In genomic region chr7:128000854-128001265, GRCh38 we compare ENCODE assay signal across 12 cellular contexts. TPM values are rescaled to one million over a fixed set of nuclear protein-coding genes. Genes with fewer than 3 reads are reported as not detected.
DNase-seq lines count a peak whose midpoint lies in the region; ATAC-seq and TF ChIP-seq lines count a peak whose summit lies in the region.
"Had no signal": no experiment of that assay in that cellular context is flagged by ENCODE, and none has a peak within 500 bp of the region (broad histone marks: within the 10 kb centered on the region; RNA-seq: fewer than 3 reads in every experiment).

No MANE protein-coding gene starts in this region.

- H3K27ac ChIP-seq in gastrocnemius medialis (no peak overlapping the region), neuronal stem cell (replicated peaks; ENCODE audit: low read length) (no peak overlapping the region), WERI-Rb-1 (no peak overlapping the region)
- H3K27ac ChIP-seq: PC-9 had no signal

- H2BK5ac ChIP-seq in neuronal stem cell (ENCODE audit: low read length): no peak overlapping the region

- peak overlapping the region; percentile 3 for H3K4me3 ChIP-seq in adipocyte (ENCODE audit: low read length)
- peak overlapping the region in 1 of 4 donors; percentile 13 for H3K4me3 ChIP-seq in gastrocnemius medialis
- H3K4me3 ChIP-seq in neuronal stem cell (ENCODE audit: low read length in 2 of 2): no peak overlapping the region
- H3K4me3 ChIP-seq in WERI-Rb-1 (ENCODE audit: low read depth, low read length): no peak overlapping the region
- H3K4me3 ChIP-seq: PC-9 had no signal

- H3K4me1 ChIP-seq in adipocyte (ENCODE audit: control insufficient read depth, insufficient read depth, low read length) (peaks cover 44% of the 10 kb centered on the region), gastrocnemius medialis (peaks cover 6 to 20% of the 10 kb centered on the region in 2 donors), neuronal stem cell (ENCODE audit: control insufficient read depth in 2 of 2, insufficient read depth in 1 of 2, low read depth in 1 of 2, low read length in 2 of 2) (peaks cover 11 to 21% of the 10 kb centered on the region in 2 donors)

- no peak for TF ChIP-seq POLR2A in gastrocnemius medialis (IDR thresholded peaks at IDR 0.05)

- no peak overlapping the region for H2BK15ac ChIP-seq in neuronal stem cell (ENCODE audit: low read length)

- H3K18ac ChIP-seq in neuronal stem cell (ENCODE audit: low read length): no peak overlapping the region

- ATAC-seq in GM18907 (IDR thresholded peaks at IDR 0.05; ENCODE audit: unreplicated experiment) (peak; percentile 62), HG02870 (IDR thresholded peaks at IDR 0.05; ENCODE audit: unreplicated experiment) (peak; percentile 57), gastrocnemius medialis (peak; percentile 24 to 41), HG03280 (IDR thresholded peaks at IDR 0.05; ENCODE audit: unreplicated experiment) (no peak)

- TF ChIP-seq CTCF in gastrocnemius medialis (IDR thresholded peaks at IDR 0.05 in 4 of 5, conservative IDR thresholded peaks at IDR 0.05 in 1 of 5): no peak
- no peak for TF ChIP-seq CTCF in WERI-Rb-1 (IDR thresholded peaks at IDR 0.05; ENCODE audit: low read depth, low read length)

- H3K27me3 ChIP-seq in adipocyte (replicated peaks; ENCODE audit: control insufficient read depth, insufficient read depth, low read length) (no peaks in the 10 kb centered on the region), gastrocnemius medialis (no peaks in the 10 kb centered on the region), neuronal stem cell (ENCODE audit: control insufficient read depth in 3 of 3, insufficient read depth in 3 of 3, low read depth in 1 of 3, low read length in 3 of 3) (no peaks in the 10 kb centered on the region), WERI-Rb-1 (ENCODE audit: insufficient read depth, low read depth, severe bottlenecking) (no peaks in the 10 kb centered on the region)

- no peak for DNase-seq in adipocyte (ENCODE audit: low read depth)
- no peak for DNase-seq in gastrocnemius medialis
- DNase-seq in activated CD4-positive, alpha-beta T cell treated with anti-CD3 and anti-CD28 coated beads for 4 hours: no peak
- DNase-seq in neuronal stem cell (ENCODE audit: low spot score): no peak
- DNase-seq in WERI-Rb-1: no peak
- DNase-seq: activated CD4-positive, CD25-positive, alpha-beta regulatory T cell; DMS79 treated with DMSO at 0.1 percent for 48 hours; H7; PC-9 had no signal

- H3K4ac ChIP-seq in neuronal stem cell (ENCODE audit: low read length): no peak overlapping the region

- H3K23ac ChIP-seq in neuronal stem cell (ENCODE audit: low read depth, low read length, poor library complexity): no peak overlapping the region

- H2AFZ ChIP-seq in neuronal stem cell (ENCODE audit: low read length): no peak overlapping the region
- H2AFZ ChIP-seq: PC-9 had no signal

- no peak overlapping the region for H2AK5ac ChIP-seq in neuronal stem cell (ENCODE audit: low read depth, low read length)

- no CpG with 5 or more reads among the region's 6 CpGs for WGBS in neuronal stem cell (ENCODE audit: extremely low coverage in 2 of 2, insufficient read length in 2 of 2, insufficient replicate concordance in 1 of 2), 2 donors

- H2BK120ac ChIP-seq in neuronal stem cell (ENCODE audit: low read depth, low read length): no peak overlapping the region

- H2BK12ac ChIP-seq in neuronal stem cell (ENCODE audit: low read length): no peak overlapping the region

- H3K14ac ChIP-seq in neuronal stem cell (ENCODE audit: low read length): no peak overlapping the region

- no peak overlapping the region for H3K4me2 ChIP-seq in neuronal stem cell (ENCODE audit: insufficient read depth, low read length, poor library complexity, severe bottlenecking)
- H3K4me2 ChIP-seq: PC-9 had no signal

- intact Hi-C loops in gastrocnemius medialis (cut with DNase I; ENCODE audit: low total_unique reads): no loop called here

- H3K9me3 ChIP-seq in adipocyte (ENCODE audit: control insufficient read depth, low read length) (no peaks in the 10 kb centered on the region), gastrocnemius medialis (no peaks in the 10 kb centered on the region), neuronal stem cell (replicated peaks in 1 of 2; ENCODE audit: control insufficient read depth in 2 of 2, insufficient read depth in 1 of 2, low read depth in 1 of 2, low read length in 2 of 2) (no peaks in the 10 kb centered on the region), WERI-Rb-1 (ENCODE audit: severe bottlenecking) (no peaks in the 10 kb centered on the region)

- H3K9ac ChIP-seq in adipocyte (ENCODE audit: low read length) (no peak overlapping the region), neuronal stem cell (ENCODE audit: low read depth, low read length, poor library complexity) (no peak overlapping the region)

- H3K36me3 ChIP-seq in adipocyte (ENCODE audit: control insufficient read depth, insufficient read depth, low read length, severe bottlenecking) (peaks cover 9% of the 10 kb centered on the region), gastrocnemius medialis (no peaks in the 10 kb centered on the region), neuronal stem cell (replicated peaks in 1 of 2; ENCODE audit: control insufficient read depth in 2 of 2, insufficient read depth in 2 of 2, low read length in 2 of 2) (peaks cover 6 to 18% of the 10 kb centered on the region in 2 donors), WERI-Rb-1 (no peaks in the 10 kb centered on the region; the same call in 1 of the 2 replicates)

- no peak overlapping the region for H4K8ac ChIP-seq in neuronal stem cell (ENCODE audit: low read depth, low read length)

- H4K91ac ChIP-seq in neuronal stem cell (ENCODE audit: low read depth, low read length, poor library complexity): no peak overlapping the region

- in situ Hi-C loops in gastrocnemius medialis (cut with MboI; ENCODE audit: low sequenced_read_pairs in 4 of 4): no loop called here

- no peaks in the 10 kb centered on the region for H3K79me1 ChIP-seq in neuronal stem cell (ENCODE audit: low read depth, low read length)

RNA-seq across cellular contexts. Expression of gene LRRC4, which starts 30.4 kb away (rescaled TPM):
- 1 to 10 TPM in 1 of 4 donors, under 1 TPM in 3; 0.29 to 4.3 (median 0.96) TPM for total RNA-seq in gastrocnemius medialis
- polyA plus RNA-seq in neuronal stem cell (2013, experiment 1 of 2): 50.0 TPM
- 47.3 TPM for polyA plus RNA-seq in neuronal stem cell (2013, experiment 2 of 2)
